Comparison of ENCODE assay signal across 32 cellular contexts in genomic region chr18:72444756-72445155, GRCh38.
"Had no signal": no experiment of that assay in that cellular context is flagged by ENCODE, and none has a peak within 500 bp of the region (broad histone marks: within the 10 kb centered on the region; RNA-seq: fewer than 3 reads in every experiment).

No MANE protein-coding gene starts in this region.

- H3K9me3 Mint-ChIP-seq: activated CD4-positive, alpha-beta T cell treated with anti-CD3 and anti-CD28 coated beads, Interleukin-2, amount 10 ng/mL, durations not matched to agents 24 days and 14 days; activated naive CD4-positive, alpha-beta T cell treated with anti-CD3 and anti-CD28 coated beads, Interleukin-2, amount 50 U/mL, for 24 hours; activated naive CD8-positive, alpha-beta T cell treated with anti-CD3 and anti-CD28 coated beads, Interleukin-2, amount 10 ng/mL, durations not matched to agents 7 days and 5 days had no signal

- H3K36me3 ChIP-seq: ascending aorta, cardiac muscle cell, WERI-Rb-1 had no signal

- H3K4me3 Mint-ChIP-seq: activated CD4-positive, alpha-beta T cell treated with anti-CD3 and anti-CD28 coated beads, Interleukin-2, amount 10 ng/mL, durations not matched to agents 24 days and 14 days; activated CD8-positive, alpha-beta T cell treated with anti-CD3 and anti-CD28 coated beads for 36 hours; activated naive CD4-positive, alpha-beta T cell treated with anti-CD3 and anti-CD28 coated beads, Interleukin-2, amount 50 U/mL, for 24 hours; activated naive CD8-positive, alpha-beta T cell treated with anti-CD3 and anti-CD28 coated beads, Interleukin-2, amount 10 ng/mL, durations not matched to agents 7 days and 5 days; activated T-cell treated with anti-CD3 and anti-CD28 coated beads, Interleukin-2, amount 50 U/mL, for 72 hours; activated T-helper 17 cell treated with anti-CD3 and anti-CD28 coated beads, Interleukin-2, amount 50 U/mL, for 72 hours; central memory CD8-positive, alpha-beta T cell had no signal

- H3K9me3 ChIP-seq: ascending aorta had no signal

- H3K27me3 Mint-ChIP-seq: activated CD4-positive, alpha-beta T cell treated with anti-CD3 and anti-CD28 coated beads, Interleukin-2, amount 10 ng/mL, durations not matched to agents 24 days and 14 days; activated CD8-positive, alpha-beta T cell treated with anti-CD3 and anti-CD28 coated beads for 36 hours; activated naive CD4-positive, alpha-beta T cell treated with anti-CD3 and anti-CD28 coated beads, Interleukin-2, amount 50 U/mL, for 24 hours; activated naive CD8-positive, alpha-beta T cell treated with anti-CD3 and anti-CD28 coated beads, Interleukin-2, amount 10 ng/mL, durations not matched to agents 7 days and 5 days; activated T-helper 17 cell treated with anti-CD3 and anti-CD28 coated beads, Interleukin-2, amount 50 U/mL, for 72 hours; central memory CD8-positive, alpha-beta T cell had no signal

- H3K36me3 Mint-ChIP-seq: activated naive CD4-positive, alpha-beta T cell treated with anti-CD3 and anti-CD28 coated beads, Interleukin-2, amount 50 U/mL, for 24 hours; activated naive CD8-positive, alpha-beta T cell treated with anti-CD3 and anti-CD28 coated beads, Interleukin-2, amount 10 ng/mL, durations not matched to agents 7 days and 5 days had no signal

- H3K4me1 Mint-ChIP-seq: activated CD4-positive, alpha-beta T cell treated with anti-CD3 and anti-CD28 coated beads, Interleukin-2, amount 10 ng/mL, durations not matched to agents 24 days and 14 days; activated naive CD4-positive, alpha-beta T cell treated with anti-CD3 and anti-CD28 coated beads, Interleukin-2, amount 50 U/mL, for 24 hours; activated naive CD8-positive, alpha-beta T cell treated with anti-CD3 and anti-CD28 coated beads, Interleukin-2, amount 10 ng/mL, durations not matched to agents 7 days and 5 days; activated T-helper 17 cell treated with anti-CD3 and anti-CD28 coated beads, Interleukin-2, amount 50 U/mL, for 72 hours; central memory CD8-positive, alpha-beta T cell had no signal

- H3K4me1 ChIP-seq: ascending aorta had no signal

- H3K27ac ChIP-seq: ascending aorta, cardiac muscle cell, KMS-11, WERI-Rb-1 had no signal

- ATAC-seq: activated CD8-positive, alpha-beta T cell treated with anti-CD3 and anti-CD28 coated beads for 36 hours; activated T-cell treated with anti-CD3 and anti-CD28 coated beads, Interleukin-2, amount 50 U/mL, for 72 hours; activated T-helper 17 cell treated with anti-CD3 and anti-CD28 coated beads, Interleukin-2, amount 50 U/mL, for 72 hours had no signal

- DNase-seq: activated CD4-positive, alpha-beta T cell treated with anti-CD3 and anti-CD28 coated beads, Interleukin-2, amount 10 ng/mL, durations not matched to agents 24 days and 14 days; activated CD4-positive, alpha-beta T cell treated with anti-CD3 and anti-CD28 coated beads, Interleukin-2, amount 50 U/mL, for 4 hours; activated CD8-positive, alpha-beta T cell treated with anti-CD3 and anti-CD28 coated beads for 36 hours; activated effector memory CD4-positive, alpha-beta T cell treated with anti-CD3 and anti-CD28 coated beads, Interleukin-2, amount 50 U/mL, for 16 hours; activated naive CD4-positive, alpha-beta T cell; activated naive CD8-positive, alpha-beta T cell treated with anti-CD3 and anti-CD28 coated beads, Interleukin-2, amount 10 ng/mL, durations not matched to agents 7 days and 5 days; activated T-cell treated with anti-CD3 and anti-CD28 coated beads, Interleukin-2, amount 50 U/mL, for 1 hour; activated T-cell treated with anti-CD3 and anti-CD28 coated beads, Interleukin-2, amount 50 U/mL, for 72 hours; amygdala; MM.1S; MV-4-11; NCI-H1092; NCI-H1694; NCI-H1930; NCI-H2081 treated with DMSO at 0.1 percent for 48 hours; NCI-H226; NCI-H446 treated with DMSO at 0.1 percent for 48 hours; NCI-H524 treated with DMSO at 0.1 percent for 48 hours; NK-92 treated with Interleukin-12 subunit alpha and Interleukin-12 subunit beta, amount 100 ng/mL, for 24 hours; OCI-M1; Right ventricle myocardium superior; SW 1271; T-helper 1 cell; T-helper 2 cell; T-helper 9 cell; WERI-Rb-1 had no signal

- H3K27me3 ChIP-seq: ascending aorta had no signal

- H3K4me3 ChIP-seq: ascending aorta, cardiac muscle cell had no signal

- H3K27ac Mint-ChIP-seq: activated CD4-positive, alpha-beta T cell treated with anti-CD3 and anti-CD28 coated beads, Interleukin-2, amount 10 ng/mL, durations not matched to agents 24 days and 14 days; activated CD8-positive, alpha-beta T cell treated with anti-CD3 and anti-CD28 coated beads for 36 hours; activated naive CD4-positive, alpha-beta T cell treated with anti-CD3 and anti-CD28 coated beads, Interleukin-2, amount 50 U/mL, for 24 hours; activated naive CD8-positive, alpha-beta T cell treated with anti-CD3 and anti-CD28 coated beads, Interleukin-2, amount 10 ng/mL, durations not matched to agents 7 days and 5 days; activated T-cell treated with anti-CD3 and anti-CD28 coated beads, Interleukin-2, amount 50 U/mL, for 72 hours; activated T-helper 17 cell treated with anti-CD3 and anti-CD28 coated beads, Interleukin-2, amount 50 U/mL, for 72 hours had no signal
